ENCODE assay signal across 14 cellular contexts in genomic region chr1:26711777-26712176, GRCh38.
"Had no signal": no experiment of that assay in that cellular context is flagged by ENCODE, and none has a peak within 500 bp of the region (broad histone marks: within the 10 kb centered on the region; RNA-seq: fewer than 3 reads in every experiment).

No MANE protein-coding gene starts in this region.

- DNase-seq: activated CD4-positive, alpha-beta T cell treated with anti-CD3 and anti-CD28 coated beads, Interleukin-2, amount 10 ng/mL, durations not matched to agents 24 days and 14 days; activated gamma-delta T cell; activated T-cell treated with anti-CD3 and anti-CD28 coated beads, Interleukin-2, amount 50 U/mL, for 4 hours; foreskin melanocyte; head of caudate nucleus; mammary epithelial cell; mucosa of descending colon; stimulated activated CD4-positive, alpha-beta T cell treated with anti-CD3 and anti-CD28 coated beads, Interleukin-12 subunit alpha, Interleukin-12 subunit beta, amount 100 ng/mL, for 4 hours; stimulated activated naive CD8-positive, alpha-beta T cell treated with anti-CD3 and anti-CD28 coated beads, Interleukin-15, Interleukin-2, amounts not matched to agents 100 U/mL and 50 U/mL, for 24 hours had no signal

- H3K27me3 ChIP-seq: ascending aorta, sigmoid colon had no signal

- H3K27ac Mint-ChIP-seq: activated CD4-positive, alpha-beta T cell treated with anti-CD3 and anti-CD28 coated beads, Interleukin-2, amount 10 ng/mL, durations not matched to agents 24 days and 14 days; nephron had no signal

- H3K4me3 Mint-ChIP-seq: activated CD4-positive, alpha-beta T cell treated with anti-CD3 and anti-CD28 coated beads, Interleukin-2, amount 10 ng/mL, durations not matched to agents 24 days and 14 days; activated T-cell treated with anti-CD3 and anti-CD28 coated beads, Interleukin-2, amount 50 U/mL, for 4 hours; nephron had no signal

- H3K9me3 ChIP-seq: ascending aorta, mucosa of descending colon, sigmoid colon had no signal

- H3K9me3 Mint-ChIP-seq: activated CD4-positive, alpha-beta T cell treated with anti-CD3 and anti-CD28 coated beads, Interleukin-2, amount 10 ng/mL, durations not matched to agents 24 days and 14 days; activated T-cell treated with anti-CD3 and anti-CD28 coated beads, Interleukin-2, amount 50 U/mL, for 4 hours; nephron had no signal

- ATAC-seq: left lobe of liver; mucosa of descending colon; stimulated activated naive CD8-positive, alpha-beta T cell treated with anti-CD3 and anti-CD28 coated beads, Interleukin-15, Interleukin-2, amounts not matched to agents 100 U/mL and 50 U/mL, for 24 hours had no signal

- H3K4me3 ChIP-seq: ascending aorta, mucosa of descending colon, sigmoid colon had no signal

- H3K27ac ChIP-seq: sigmoid colon, VCaP had no signal

- H3K27me3 Mint-ChIP-seq: activated CD4-positive, alpha-beta T cell treated with anti-CD3 and anti-CD28 coated beads, Interleukin-2, amount 10 ng/mL, durations not matched to agents 24 days and 14 days had no signal
